ENCODE assay signal across 28 cellular contexts in the genomic region with DNA sequence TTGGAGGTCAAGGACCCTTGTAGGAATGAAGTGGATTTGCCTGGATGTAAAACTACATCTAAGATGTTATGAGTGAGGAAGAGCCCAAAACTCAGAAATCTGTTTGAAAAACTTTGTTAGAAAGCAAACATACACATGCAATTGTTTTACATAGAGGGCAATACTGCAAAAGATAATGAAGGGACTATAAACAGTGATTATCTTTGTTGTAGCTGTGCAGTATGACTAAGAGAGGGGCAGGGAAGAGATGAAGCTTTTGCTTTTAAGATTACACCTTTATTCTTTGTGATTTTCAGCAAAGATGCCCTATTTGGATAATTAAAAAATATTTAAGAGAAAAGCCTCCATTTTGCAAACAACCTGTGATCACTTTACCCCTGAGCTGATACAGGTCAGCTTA.
"Had no signal": no experiment of that assay in that cellular context is flagged by ENCODE, and none has a peak within 500 bp of the region (broad histone marks: within the 10 kb centered on the region; RNA-seq: fewer than 3 reads in every experiment).

No MANE protein-coding gene starts in this region.

- H3K27ac ChIP-seq: neural progenitor cell, ovary, parathyroid adenoma, psoas muscle, right lobe of liver, sigmoid colon, spleen, suprapubic skin, testis, tibial artery, upper lobe of right lung, uterus had no signal

- H3K4me3 ChIP-seq: neural progenitor cell, ovary, psoas muscle, right lobe of liver, sigmoid colon, smooth muscle cell, spleen, suprapubic skin, testis, tibial artery, transverse colon, upper lobe of right lung, uterus had no signal

- ATAC-seq: natural killer cell; psoas muscle; right cardiac atrium; right lobe of liver; stimulated activated memory B cell treated with anti-CD40 and anti-IgM and Interleukin-4, amounts not matched to agents 10 μg/mL and 1 μg/mL and 100 μg/mL, for 72 hours; stimulated activated naive CD8-positive, alpha-beta T cell treated with anti-CD3 and anti-CD28 coated beads, Interleukin-15, amount 100 ng/mL, for 72 hours; stimulated activated naive CD8-positive, alpha-beta T cell treated with anti-CD3 and anti-CD28 coated beads, Interleukin-15, Interleukin-2, amounts not matched to agents 100 U/mL and 50 U/mL, for 24 hours; upper lobe of right lung had no signal

- H3K27me3 ChIP-seq: neural progenitor cell, ovary, right lobe of liver, sigmoid colon, spleen, suprapubic skin, testis, tibial artery, transverse colon, upper lobe of right lung, uterus had no signal

- H3K4me1 ChIP-seq: neural progenitor cell, parathyroid adenoma, psoas muscle, right lobe of liver, sigmoid colon, spleen, suprapubic skin, testis, tibial artery, upper lobe of right lung, uterus had no signal

- H3K9me3 ChIP-seq: ovary, psoas muscle, right lobe of liver, sigmoid colon, suprapubic skin, testis, tibial artery, transverse colon, upper lobe of right lung, uterus had no signal

- H3K9ac ChIP-seq: neural progenitor cell, parathyroid adenoma had no signal

- H3K4me2 ChIP-seq: neural progenitor cell, smooth muscle cell had no signal

- DNase-seq: natural killer cell; occipital lobe; ovary; posterior cingulate gyrus; psoas muscle; right cardiac atrium; right lobe of liver; sigmoid colon; spleen; stimulated activated CD4-positive, alpha-beta T cell treated with anti-CD3 and anti-CD28 coated beads, Interleukin-12 subunit alpha, Interleukin-12 subunit beta, amount 100 ng/mL, for 4 hours; stimulated activated CD4-positive, alpha-beta T cell treated with anti-CD3 and anti-CD28 coated beads, Interleukin-1b, Interleukin-23, amount 100 ng/mL, for 48 hours; stimulated activated CD4-positive, alpha-beta T cell treated with anti-CD3 and anti-CD28 coated beads, Interleukin-4, amount 100 ng/mL, for 1 hour; stimulated activated CD4-positive, alpha-beta T cell treated with anti-CD3 and anti-CD28 coated beads, Interleukin-4, amount 100 ng/mL, for 4 hours; stimulated activated CD8-positive, alpha-beta memory T cell treated with anti-CD3 and anti-CD28 coated beads, Interleukin-4, amount 100 ng/mL, for 48 hours; stimulated activated naive CD4-positive, alpha-beta T cell; stimulated activated naive CD8-positive, alpha-beta T cell treated with anti-CD3 and anti-CD28 coated beads, Interleukin-15, amount 100 ng/mL, for 72 hours; stimulated activated naive CD8-positive, alpha-beta T cell treated with anti-CD3 and anti-CD28 coated beads, Interleukin-15, Interleukin-2, amounts not matched to agents 100 U/mL and 50 U/mL, for 24 hours; substantia nigra; testis; tibial artery; transverse colon; upper lobe of right lung; uterus had no signal

- H3K36me3 ChIP-seq: neural progenitor cell, ovary, right lobe of liver, sigmoid colon, spleen, suprapubic skin, tibial artery, transverse colon, upper lobe of right lung, uterus had no signal

- H2AFZ ChIP-seq: neural progenitor cell, parathyroid adenoma had no signal

- H3K79me2 ChIP-seq: parathyroid adenoma had no signal
